In genomic region chr14:22280497-22281321, GRCh38 we compare ENCODE assay signal across 2 cellular contexts.
TF ChIP-seq lines count a peak whose summit lies in the region.

No MANE protein-coding gene starts in this region.

TF ChIP-seq in HepG2, 621 proteins besides CTCF, POLR2A, EP300 and RAD21 (continues in another document):
- TF ChIP-seq ELF4 (CRISPR knock-in tag; IDR thresholded peaks at IDR 0.05; ENCODE audit: borderline replicate concordance) (no peak), ZNF142 (CRISPR knock-in tag; IDR thresholded peaks at IDR 0.05) (no peak), GFI1 (CRISPR knock-in tag; IDR thresholded peaks at IDR 0.05; ENCODE audit: borderline replicate concordance) (no peak), ZNF256 (CRISPR knock-in tag; conservative IDR thresholded peaks at IDR 0.05) (no peak), SOX5 (CRISPR knock-in tag; IDR thresholded peaks at IDR 0.05; ENCODE audit: borderline replicate concordance) (no peak), ZNF550 (CRISPR knock-in tag; IDR thresholded peaks at IDR 0.05; ENCODE audit: borderline replicate concordance) (no peak), ARHGAP35 (CRISPR knock-in tag; IDR thresholded peaks at IDR 0.05; ENCODE audit: borderline replicate concordance) (no peak), AKAP8 (CRISPR knock-in tag; IDR thresholded peaks at IDR 0.05) (no peak), ZNF772 (CRISPR knock-in tag; IDR thresholded peaks at IDR 0.05) (no peak), ATM (IDR thresholded peaks at IDR 0.05; ENCODE audit: borderline replicate concordance) (0 out of 2 replicates have a peak, but pooled peaks have one; percentile 65), AKNA (CRISPR knock-in tag; IDR thresholded peaks at IDR 0.05; ENCODE audit: borderline replicate concordance) (no peak), ZNF839 (CRISPR knock-in tag; IDR thresholded peaks at IDR 0.05; ENCODE audit: borderline replicate concordance) (no peak), ZNF766 (CRISPR knock-in tag; IDR thresholded peaks at IDR 0.05; ENCODE audit: borderline replicate concordance) (no peak), E2F1 (CRISPR knock-in tag; IDR thresholded peaks at IDR 0.05) (no peak)

TF ChIP-seq in GM12878, 131 proteins besides CTCF, POLR2A, EP300 and RAD21:
- TF ChIP-seq MEF2B (IDR thresholded peaks at IDR 0.05; ENCODE audit: partially characterized antibody, poor library complexity, severe bottlenecking) (no peak), TCF7 (IDR thresholded peaks at IDR 0.05; ENCODE audit: borderline replicate concordance) (no peak), EED (IDR thresholded peaks at IDR 0.05; ENCODE audit: low read depth) (no peak), ZNF622 (IDR thresholded peaks at IDR 0.05) (no peak), JUND (IDR thresholded peaks at IDR 0.05; ENCODE audit: low read depth, low read length) (no peak), SMAD5 (IDR thresholded peaks at IDR 0.05; ENCODE audit: low read depth) (no peak), PKNOX1 (IDR thresholded peaks at IDR 0.05) (no peak), JUNB (IDR thresholded peaks at IDR 0.05) (no peak), RELA (IDR thresholded peaks at IDR 0.05; ENCODE audit: borderline replicate concordance, partially characterized antibody) (no peak), ZZZ3 (IDR thresholded peaks at IDR 0.05; ENCODE audit: control insufficient read depth, insufficient read length, low read depth) (no peak), GABPA (IDR thresholded peaks at IDR 0.05; ENCODE audit: low read depth) (no peak)
